In the genomic region with DNA sequence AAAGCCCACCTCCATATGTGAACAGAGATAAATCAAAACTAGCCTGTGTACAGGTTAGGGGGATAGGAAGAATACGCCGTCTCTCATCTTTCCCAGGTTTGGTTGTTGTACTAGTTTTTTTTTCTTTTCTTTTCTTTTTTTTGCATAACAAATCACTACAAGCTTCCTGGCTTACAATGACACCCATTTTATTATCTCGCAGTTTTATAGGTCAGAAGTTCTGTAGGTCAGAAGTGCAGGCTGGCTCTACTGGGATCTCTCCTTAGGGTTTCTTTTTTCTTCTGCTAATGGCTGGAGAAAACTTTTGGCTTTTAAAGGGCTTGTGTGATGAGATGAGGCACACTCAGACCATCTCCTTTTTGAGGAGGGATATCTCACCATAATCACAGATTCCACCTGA, we compare ENCODE assay signal across 9 cellular contexts.
"Had no signal": no experiment of that assay in that cellular context is flagged by ENCODE, and none has a peak within 500 bp of the region (broad histone marks: within the 10 kb centered on the region; RNA-seq: fewer than 3 reads in every experiment).

No MANE protein-coding gene starts in this region.

- H3K4me2 ChIP-seq: KMS-11 had no signal

- H3K27ac ChIP-seq: HL-60, KMS-11 had no signal

- H3K4me3 Mint-ChIP-seq: H9, IgD-negative memory B cell had no signal

- DNase-seq: GOT3, H9, HCEC 1CT, Karpas-422, KBM-7 had no signal

- H3K9me3 Mint-ChIP-seq: IgD-negative memory B cell had no signal

- H3K27ac Mint-ChIP-seq: H9, IgD-negative memory B cell had no signal

- ATAC-seq: HepG2 had no signal
